15 cellular contexts compared by ENCODE assay signal in the genomic region with DNA sequence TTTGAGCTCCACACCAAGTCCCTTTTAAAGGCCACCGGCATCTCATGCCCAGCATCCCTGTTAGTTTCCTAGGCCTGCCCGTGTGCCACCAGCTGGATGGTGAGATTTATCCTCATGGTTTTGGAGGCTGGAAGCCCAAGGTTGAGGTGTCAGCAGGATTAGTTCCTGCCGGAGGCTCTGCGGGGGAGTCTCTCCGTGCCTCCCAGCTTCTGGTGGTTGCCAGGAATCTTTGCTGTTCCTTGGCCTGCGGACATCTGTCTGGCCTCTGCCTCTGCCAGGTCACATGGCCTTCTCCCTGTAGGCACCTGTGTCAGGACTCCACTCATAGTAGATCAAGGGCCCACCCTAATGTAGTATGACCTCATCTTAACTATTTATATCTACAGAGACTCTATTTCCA. TPM values are rescaled to one million over a fixed set of nuclear protein-coding genes. Genes with fewer than 3 reads are reported as not detected.
DNase-seq lines count a peak whose midpoint lies in the region; TF ChIP-seq lines count a peak whose summit lies in the region.
"Had no signal": no experiment of that assay in that cellular context is flagged by ENCODE, and none has a peak within 500 bp of the region (broad histone marks: within the 10 kb centered on the region; RNA-seq: fewer than 3 reads in every experiment).

No MANE protein-coding gene starts in this region.

- H3K9ac ChIP-seq in mesenchymal stem cell (ENCODE audit: low read length), result peak overlapping the region; percentile 62
- H3K9ac ChIP-seq: GM23248 had no signal

- H3K4ac ChIP-seq in mesenchymal stem cell (ENCODE audit: low read depth in 1 of 2, low read length in 2 of 2), result no peak overlapping the region

- no peak overlapping the region for H4K91ac ChIP-seq in mesenchymal stem cell (ENCODE audit: low read length)

- no peak overlapping the region for H2BK15ac ChIP-seq in mesenchymal stem cell (ENCODE audit: low read depth, poor library complexity, severe bottlenecking)

- no peaks in the 10 kb centered on the region for H3K9me3 ChIP-seq in ascending aorta
- H3K9me3 ChIP-seq in mesenchymal stem cell (ENCODE audit: control insufficient read depth, low read length), result no peaks in the 10 kb centered on the region

- no peaks in the 10 kb centered on the region for H3K27me3 Mint-ChIP-seq in activated naive CD4-positive, alpha-beta T cell treated with anti-CD3 and anti-CD28 coated beads for 36 hours (ENCODE audit: low read depth)
- H3K27me3 Mint-ChIP-seq: activated naive CD4-positive, alpha-beta T cell treated with anti-CD3 and anti-CD28 coated beads, Interleukin-2, amount 10 ng/mL, durations not matched to agents 7 days and 5 days had no signal

- no peaks in the 10 kb centered on the region for H3K27me3 ChIP-seq in ascending aorta
- no peaks in the 10 kb centered on the region for H3K27me3 ChIP-seq in mesenchymal stem cell (ENCODE audit: control insufficient read depth in 1 of 2, insufficient read depth in 1 of 2, low read length in 2 of 2)

- H3K9me3 Mint-ChIP-seq in activated naive CD4-positive, alpha-beta T cell treated with anti-CD3 and anti-CD28 coated beads for 36 hours, result no peaks in the 10 kb centered on the region
- H3K9me3 Mint-ChIP-seq: activated naive CD4-positive, alpha-beta T cell treated with anti-CD3 and anti-CD28 coated beads, Interleukin-2, amount 10 ng/mL, durations not matched to agents 7 days and 5 days had no signal

- H3K4me3 ChIP-seq in ascending aorta (no peak overlapping the region), mesenchymal stem cell (ENCODE audit: insufficient read depth in 1 of 2, low read depth in 1 of 2, low read length in 2 of 2) (no peak overlapping the region)
- H3K4me3 ChIP-seq: GM23248 had no signal

- peaks cover 3% of the 10 kb centered on the region for H3K4me1 Mint-ChIP-seq in activated naive CD4-positive, alpha-beta T cell treated with anti-CD3 and anti-CD28 coated beads for 36 hours (ENCODE audit: low read depth)

- H4K8ac ChIP-seq in mesenchymal stem cell (ENCODE audit: low read length), result no peak overlapping the region

- H3K27ac ChIP-seq in ascending aorta, result peak overlapping the region; percentile 7 to 78
- H3K27ac ChIP-seq in mesenchymal stem cell (ENCODE audit: low read length, poor library complexity, severe bottlenecking), result no peak overlapping the region
- peak overlapping the region; percentile 33 for H3K27ac ChIP-seq in temporal lobe (ENCODE audit: low read depth, low read length)
- H3K27ac ChIP-seq: C4-2B, GM23248 had no signal

- no peak overlapping the region for H3K23ac ChIP-seq in mesenchymal stem cell (ENCODE audit: low read length in 2 of 2)

- intact Hi-C loops in activated naive CD4-positive, alpha-beta T cell treated with anti-CD3 and anti-CD28 coated beads for 36 hours (cut with micrococcal nuclease), result no loop called here
- intact Hi-C loops in ascending aorta (cut with DNase I), result no loop called here

- no peak overlapping the region for H3K14ac ChIP-seq in mesenchymal stem cell (ENCODE audit: low read length in 2 of 2)

- H2BK120ac ChIP-seq in mesenchymal stem cell (ENCODE audit: low read depth, low read length), result no peak overlapping the region

- H3K4me3 Mint-ChIP-seq in activated naive CD4-positive, alpha-beta T cell treated with anti-CD3 and anti-CD28 coated beads for 36 hours, result no peak overlapping the region
- H3K4me3 Mint-ChIP-seq: activated naive CD4-positive, alpha-beta T cell treated with anti-CD3 and anti-CD28 coated beads, Interleukin-2, amount 10 ng/mL, durations not matched to agents 7 days and 5 days had no signal

- no peak overlapping the region for H3K18ac ChIP-seq in mesenchymal stem cell (ENCODE audit: low read depth in 1 of 2, low read length in 2 of 2)

- H3K4me1 ChIP-seq in ascending aorta (peaks cover 0 to 35% of the 10 kb centered on the region in 2 donors), mesenchymal stem cell (ENCODE audit: control insufficient read depth, insufficient read depth, low read depth, low read length) (peaks cover 38% of the 10 kb centered on the region)

- no peak overlapping the region for H3K4me2 ChIP-seq in mesenchymal stem cell (ENCODE audit: low read length, poor library complexity, severe bottlenecking)

- H2AFZ ChIP-seq in mesenchymal stem cell (ENCODE audit: low read depth, low read length), result no peak overlapping the region
- H2AFZ ChIP-seq: GM23248 had no signal

- H3K36me3 ChIP-seq in ascending aorta (peaks cover 64 to 72% of the 10 kb centered on the region in 2 donors), mesenchymal stem cell (ENCODE audit: control insufficient read depth in 1 of 2, insufficient read depth in 2 of 2, low read depth in 1 of 2, low read length in 2 of 2) (peaks cover 86 to 98% of the 10 kb centered on the region in 2 experiments)

- no peak overlapping the region for H2BK5ac ChIP-seq in mesenchymal stem cell (ENCODE audit: low read depth, low read length, poor library complexity, severe bottlenecking)

- DNase-seq in activated naive CD4-positive, alpha-beta T cell treated with anti-CD3 and anti-CD28 coated beads for 36 hours, result no peak
- DNase-seq in activated naive CD4-positive, alpha-beta T cell treated with Interleukin-2 at 50 U/mL for 16 hours, result no peak
- DNase-seq in ascending aorta (ENCODE audit: low spot score in 2 of 2) (no peak), mesenchymal stem cell (no peak), middle frontal gyrus (ENCODE audit: extremely low spot score, low spot score) (no peak), cerebellar cortex (ENCODE audit: low spot score) (no peak)
- DNase-seq in activated CD4-positive, CD25-positive, alpha-beta regulatory T cell (lab: John Stamatoyannopoulos, UW), result no peak
- DNase-seq: activated naive CD4-positive, alpha-beta T cell treated with anti-CD3 and anti-CD28 coated beads, Interleukin-2, amount 10 ng/mL, durations not matched to agents 7 days and 5 days; GM23248; NCI-H1417; NCI-H774; OCI-M1; stimulated activated naive CD4-positive, alpha-beta T cell treated with Interleukin-2 at 50 U/mL for 16 hours had no signal

- no peak for TF ChIP-seq CTCF in ascending aorta (IDR thresholded peaks at IDR 0.05)

- no peak overlapping the region for H2BK12ac ChIP-seq in mesenchymal stem cell (ENCODE audit: low read length in 2 of 2)

- WGBS in mesenchymal stem cell, result 97% methylated on average over 6 of the region's 6 CpGs

- peak overlapping the region; percentile 43 for H3K27ac Mint-ChIP-seq in activated naive CD4-positive, alpha-beta T cell treated with anti-CD3 and anti-CD28 coated beads for 36 hours

- peaks cover 36% of the 10 kb centered on the region for H3K36me3 Mint-ChIP-seq in activated naive CD4-positive, alpha-beta T cell treated with anti-CD3 and anti-CD28 coated beads for 36 hours (ENCODE audit: low read depth)

- H2AK5ac ChIP-seq in mesenchymal stem cell (ENCODE audit: low read length, severe bottlenecking), result no peak overlapping the region

- peaks cover 57% of the 10 kb centered on the region for H3K79me1 ChIP-seq in mesenchymal stem cell (replicated peaks; ENCODE audit: low read length, poor library complexity, severe bottlenecking)

- CTCF ChIA-PET in activated naive CD4-positive, alpha-beta T cell treated with anti-CD3 and anti-CD28 coated beads for 36 hours (lab: Charles Lee), result no interaction called here

RNA-seq across cellular contexts. Expression of gene JADE2, which starts 45.4 kb away (rescaled TPM):
- 10 to 100 TPM; 78.4 to 86.6 TPM for total RNA-seq in activated naive CD4-positive, alpha-beta T cell treated with anti-CD3 and anti-CD28 coated beads for 36 hours
- total RNA-seq in ascending aorta (70.9 TPM), temporal lobe (3.4 TPM)
- 19.8 TPM for polyA plus RNA-seq in mesenchymal stem cell (2013, experiment 1 of 2)
- 17.8 TPM for polyA plus RNA-seq in mesenchymal stem cell (2013, experiment 2 of 2)

Comparison
In these comparisons a context has a peak if more than half of its experiments do, and no peak if none do; other contexts are left out.
1. RNA of gene JADE2, which starts 45.4 kb away (total RNA-seq): 78.4 to 86.6 TPM in activated naive CD4-positive, alpha-beta T cell treated with anti-CD3 and anti-CD28 coated beads for 36 hours and 70.9 TPM in ascending aorta (single experiment); 3.4 TPM in temporal lobe (single experiment); every median in the first group is over 10 times any median in the second.